ENCODE assay signal across 21 cellular contexts in genomic region chr2:213261715-213262114, GRCh38. TPM values are rescaled to one million over a fixed set of nuclear protein-coding genes. Genes with fewer than 3 reads are reported as not detected.
DNase-seq lines count a peak whose midpoint lies in the region; ATAC-seq and TF ChIP-seq lines count a peak whose summit lies in the region.
"Had no signal": no experiment of that assay in that cellular context is flagged by ENCODE, and none has a peak within 500 bp of the region (broad histone marks: within the 10 kb centered on the region; RNA-seq: fewer than 3 reads in every experiment).

No MANE protein-coding gene starts in this region.

- no peak for TF ChIP-seq CTCF in ovary (IDR thresholded peaks at IDR 0.05)

- no peak for TF ChIP-seq EP300 in ovary (IDR thresholded peaks at IDR 0.05)

- H3K9me3 ChIP-seq in ovary: no peaks in the 10 kb centered on the region
- H3K9me3 ChIP-seq: BLaER1, Peyer's patch had no signal

- H3K27me3 ChIP-seq in ovary: no peaks in the 10 kb centered on the region
- H3K27me3 ChIP-seq: BLaER1, Peyer's patch had no signal

- DNase-seq in NCI-H1092 treated with DMSO at 0.1 percent for 48 hours (lab: John Stamatoyannopoulos, UW) (peak; percentile 10), NCI-H1092 (lab: John Stamatoyannopoulos, UW) (no peak), NCI-H1930 (lab: John Stamatoyannopoulos, UW) (peak; percentile 70 to 76), ovary (peak in 4 of 5 donors; percentile 27 to 58 (median 46)), KBM-7 (no peak)
- no peak for DNase-seq in stimulated activated CD4-positive, alpha-beta T cell treated with anti-CD3 and anti-CD28 coated beads, Interleukin-1b, Interleukin-23, amount 100 ng/mL, for 48 hours
- DNase-seq: CD8-positive, alpha-beta T cell; GDM1; H7; IMR-90; Kasumi-1; NCI-H1694 treated with DMSO at 0.1 percent for 48 hours; NCI-H226; NCI-H526 treated with DMSO at 0.1 percent for 48 hours; Peyer's patch; Right ventricle myocardium superior had no signal

- H3K4me3 ChIP-seq in ovary: no peak overlapping the region
- H3K4me3 ChIP-seq: BLaER1, GM12878, Peyer's patch had no signal

- no peak overlapping the region for H3K27ac ChIP-seq in ovary
- H3K27ac ChIP-seq: 22Rv1, BLaER1, Peyer's patch had no signal

- 27 to 36% (median 33%) methylated on average over 6 of the region's 6 CpGs for WGBS in ovary, 3 donors

- H3K4me1 ChIP-seq in ovary (ENCODE audit: insufficient read depth): peaks cover 4% of the 10 kb centered on the region
- H3K4me1 ChIP-seq: BLaER1, Peyer's patch had no signal

- TF ChIP-seq POLR2A in ovary (IDR thresholded peaks at IDR 0.05): no peak

- no peaks in the 10 kb centered on the region for H3K36me3 ChIP-seq in ovary
- H3K36me3 ChIP-seq: BLaER1, Peyer's patch had no signal

- ATAC-seq in SK-N-SH treated with all-trans-retinoic acid at 6 μM for 48 hours (no peak), HG02970 (IDR thresholded peaks at IDR 0.05; ENCODE audit: low FRiP score, unreplicated experiment) (no peak)
- ATAC-seq: CD8-positive, alpha-beta T cell; GM12878 had no signal

- in situ Hi-C loops in KBM-7 (cut with MboI; ENCODE audit: low pct_unique_long_range_greater_than_20kb, low sequenced_read_pairs): no loop called here

- intact Hi-C loops in ovary (cut with DNase I): no loop called here

TF ChIP-seq in SK-N-SH treated with all-trans-retinoic acid at 6 μM for 48 hours, 23 proteins besides CTCF, POLR2A, EP300 and RAD21:
- TF ChIP-seq, protein P1, sequence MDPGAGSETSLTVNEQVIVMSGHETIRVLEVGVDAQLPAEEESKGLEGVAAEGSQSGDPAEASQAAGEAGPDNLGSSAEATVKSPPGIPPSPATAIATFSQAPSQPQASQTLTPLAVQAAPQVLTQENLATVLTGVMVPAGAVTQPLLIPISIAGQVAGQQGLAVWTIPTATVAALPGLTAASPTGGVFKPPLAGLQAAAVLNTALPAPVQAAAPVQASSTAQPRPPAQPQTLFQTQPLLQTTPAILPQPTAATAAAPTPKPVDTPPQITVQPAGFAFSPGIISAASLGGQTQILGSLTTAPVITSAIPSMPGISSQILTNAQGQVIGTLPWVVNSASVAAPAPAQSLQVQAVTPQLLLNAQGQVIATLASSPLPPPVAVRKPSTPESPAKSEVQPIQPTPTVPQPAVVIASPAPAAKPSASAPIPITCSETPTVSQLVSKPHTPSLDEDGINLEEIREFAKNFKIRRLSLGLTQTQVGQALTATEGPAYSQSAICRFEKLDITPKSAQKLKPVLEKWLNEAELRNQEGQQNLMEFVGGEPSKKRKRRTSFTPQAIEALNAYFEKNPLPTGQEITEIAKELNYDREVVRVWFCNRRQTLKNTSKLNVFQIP (CRISPR knock-in tag; IDR thresholded peaks at IDR 0.05; ENCODE audit: borderline replicate concordance, low read depth): no peak
- peak; percentile 50; the same call in 1 of the 2 replicates for TF ChIP-seq TCF4 (CRISPR knock-in tag; IDR thresholded peaks at IDR 0.05; ENCODE audit: borderline replicate concordance)
TF ChIP-seq in SK-N-SH treated with all-trans-retinoic acid at 6 μM for 48 hours: peak in this region for 1.

RNA-seq across cellular contexts. Expression of gene SPAG16, which starts 22.5 kb away (rescaled TPM):
- 10 to 100 TPM; 26.1 to 58.7 (median 31.1) TPM for total RNA-seq in ovary
- polyA plus RNA-seq in ovary: 10 to 100 TPM; 25.2 to 27.9 TPM

Comparison
In these comparisons a context has a peak if more than half of its experiments do, and no peak if none do; other contexts are left out.
1. DNase-seq: peak in NCI-H1092 treated with DMSO at 0.1 percent for 48 hours (single experiment), NCI-H1930 (2 of 2) and ovary (4 of 5); none in NCI-H1092 (single experiment), stimulated activated CD4-positive, alpha-beta T cell treated with anti-CD3 and anti-CD28 coated beads, Interleukin-1b, Interleukin-23, amount 100 ng/mL, for 48 hours (single experiment) and KBM-7 (single experiment).